In genomic region chr9:113427629-113428028, GRCh38 we compare ENCODE assay signal across 28 cellular contexts. TPM values are rescaled to one million over a fixed set of nuclear protein-coding genes. Genes with fewer than 3 reads are reported as not detected.
DNase-seq lines count a peak whose midpoint lies in the region; ATAC-seq, FAIRE-seq and TF ChIP-seq lines count a peak whose summit lies in the region.
"Had no signal": no experiment of that assay in that cellular context is flagged by ENCODE, and none has a peak within 500 bp of the region (broad histone marks: within the 10 kb centered on the region; RNA-seq: fewer than 3 reads in every experiment).

No MANE protein-coding gene starts in this region.

- H3K27me3 ChIP-seq in bronchial epithelial cell (ENCODE audit: control insufficient read depth, insufficient read depth, low read length) (no peaks in the 10 kb centered on the region), pancreas (no peaks in the 10 kb centered on the region)
- H3K27me3 ChIP-seq: spleen had no signal

- ATAC-seq in GM21576 (IDR thresholded peaks at IDR 0.05; ENCODE audit: unreplicated experiment) (no peak), pancreas (no peak)
- ATAC-seq: GM23338; Panc1; stimulated activated naive CD8-positive, alpha-beta T cell treated with anti-CD3 and anti-CD28 coated beads, Interleukin-15, Interleukin-2, amounts not matched to agents 100 U/mL and 50 U/mL, for 24 hours; T-cell had no signal

- H3K27ac ChIP-seq in pancreas = no peak overlapping the region
- H3K27ac ChIP-seq: SJCRH30, tibial artery had no signal

- intact Hi-C loops in pancreas (cut with DNase I) = no loop called here

- no peaks in the 10 kb centered on the region for H3K36me3 ChIP-seq in bronchial epithelial cell (ENCODE audit: control insufficient read depth, insufficient read depth, low read length)
- no peaks in the 10 kb centered on the region for H3K36me3 ChIP-seq in pancreas
- H3K36me3 ChIP-seq: SJCRH30, spleen, tibial artery had no signal

- H3K9me3 ChIP-seq in pancreas = no peaks in the 10 kb centered on the region
- H3K9me3 ChIP-seq: SJCRH30, spleen, tibial artery had no signal

- 89 to 98% methylated on average over 2 of the region's 2 CpGs for WGBS in pancreas, 2 donors

- no peak for FAIRE-seq in bronchial epithelial cell (lab: Jason Lieb, UNC)
- no peak for FAIRE-seq in pancreas (lab: Jason Lieb, UNC)
- FAIRE-seq: GM19239 had no signal

- no peak for TF ChIP-seq CTCF in bronchial epithelial cell (IDR thresholded peaks at IDR 0.05; ENCODE audit: insufficient read depth, low read length, severe bottlenecking)
- no peak for TF ChIP-seq CTCF in pancreas (IDR thresholded peaks at IDR 0.05)

- DNase-seq in ELR (ENCODE audit: low read depth) = peak; percentile 48
- DNase-seq in M059J (ENCODE audit: low read depth) = peak; percentile 31
- DNase-seq in bronchial epithelial cell (ENCODE audit: low read depth) = peak; percentile 61
- DNase-seq in iris pigment epithelial cell (ENCODE audit: low read depth) = peak; percentile 76
- no peak for DNase-seq in activated CD4-positive, alpha-beta T cell treated with anti-CD3 and anti-CD28 coated beads, Interleukin-2, amount 50 U/mL, for 1 hour
- DNase-seq in stimulated activated CD4-positive, alpha-beta T cell treated with anti-CD3 and anti-CD28 coated beads, Interleukin-4, amount 100 ng/mL, for 4 hours = no peak
- no peak for DNase-seq in pancreas
- DNase-seq: activated CD4-positive, alpha-beta T cell treated with anti-CD3 and anti-CD28 coated beads for 4 hours; activated naive CD4-positive, alpha-beta T cell treated with anti-CD3 and anti-CD28 coated beads, Interleukin-2, amount 50 U/mL, for 16 hours; AML-193; aorta; DMS53; kidney glomerular epithelial cell; NCI-H1092; NCI-H1930; NCI-H82; retina; SJCRH30; spleen; stimulated activated CD4-positive, alpha-beta T cell treated with anti-CD3 and anti-CD28 coated beads, Interleukin-4, amount 100 ng/mL, for 1 hour; stimulated activated naive CD8-positive, alpha-beta T cell treated with anti-CD3 and anti-CD28 coated beads, Interleukin-15, Interleukin-2, amounts not matched to agents 100 U/mL and 50 U/mL, for 24 hours; T-cell; tibial artery had no signal

- H3K4me1 ChIP-seq in pancreas = no peaks in the 10 kb centered on the region
- H3K4me1 ChIP-seq: SJCRH30, spleen, tibial artery had no signal

- H3K4me3 ChIP-seq in bronchial epithelial cell (ENCODE audit: low read depth, low read length) = no peak overlapping the region
- no peak overlapping the region for H3K4me3 ChIP-seq in pancreas
- H3K4me3 ChIP-seq: GM23338, SJCRH30, spleen, tibial artery had no signal

RNA-seq across cellular contexts. Expression of gene C9orf43, which starts 17.1 kb away (rescaled TPM):
- total RNA-seq in M059J (2014; rRNA removed; shearing (Covaris generic)) = 0.05 and 1.1 TPM in 2 replicates
- total RNA-seq in bronchial epithelial cell (0.13 and 0.53 TPM in 2 replicates), pancreas (under 1 TPM; 0.18 to 0.55 (median 0.42) TPM)
- polyA plus RNA-seq in pancreas = 1 to 10 TPM in 1 of 2 donors, under 1 TPM in 1; 0.68 to 1.5 TPM
- polyA plus RNA-seq: aorta, IgD-negative memory B cell had no signal

RNA-seq across cellular contexts. Expression of gene POLE3, which starts 17.2 kb away (rescaled TPM):
- 144 and 155 TPM in 2 replicates for total RNA-seq in M059J (2014; rRNA removed; shearing (Covaris generic))
- total RNA-seq in bronchial epithelial cell = 41.0 and 46.6 TPM in 2 replicates
- 10 to 100 TPM in 5 of 6 donors, 1 to 10 TPM in 1; 8.7 to 19.1 (median 14.0) TPM for total RNA-seq in pancreas
- 10 to 100 TPM in 1 of 2 donors, 1 to 10 TPM in 1; 9.1 to 14.3 TPM for polyA plus RNA-seq in pancreas

RNA-seq across cellular contexts. Expression of gene ALAD, which starts 26.5 kb away (rescaled TPM):
- 8.2 and 11.2 TPM in 2 replicates for total RNA-seq in M059J (2014; rRNA removed; shearing (Covaris generic))
- total RNA-seq in bronchial epithelial cell = 3.2 and 3.7 TPM in 2 replicates
- total RNA-seq in pancreas = 10 to 100 TPM; 35.7 to 60.3 (median 43.8) TPM
- polyA plus RNA-seq in pancreas = 10 to 100 TPM; 43.3 to 46.5 TPM

RNA-seq across cellular contexts. Expression of gene RGS3, which starts 35.9 kb away (rescaled TPM):
- total RNA-seq in M059J (2014; rRNA removed; shearing (Covaris generic)) = 84.9 and 137 TPM in 2 replicates
- 22.1 and 36.2 TPM in 2 replicates for total RNA-seq in bronchial epithelial cell
- total RNA-seq in pancreas = 10 to 100 TPM; 18.3 to 44.0 (median 28.7) TPM
- polyA plus RNA-seq in pancreas = 10 to 100 TPM; 31.6 to 55.3 TPM

RNA-seq across cellular contexts. Expression of gene HDHD3, which starts 50.8 kb away (rescaled TPM):
- total RNA-seq in M059J (2014; rRNA removed; shearing (Covaris generic)) = 5.1 and 8.1 TPM in 2 replicates
- total RNA-seq in bronchial epithelial cell (14.5 and 18.2 TPM in 2 replicates), pancreas (10 to 100 TPM; 18.8 to 44.0 (median 26.3) TPM)
- polyA plus RNA-seq in pancreas = 10 to 100 TPM; 76.0 to 80.6 TPM

Comparison
In these comparisons a context has a peak if more than half of its experiments do, and no peak if none do; other contexts are left out.
1. DNase-seq: peak in ELR (single experiment), M059J (single experiment), bronchial epithelial cell (single experiment) and iris pigment epithelial cell (single experiment); none in activated CD4-positive, alpha-beta T cell treated with anti-CD3 and anti-CD28 coated beads, Interleukin-2, amount 50 U/mL, for 1 hour (single experiment), stimulated activated CD4-positive, alpha-beta T cell treated with anti-CD3 and anti-CD28 coated beads, Interleukin-4, amount 100 ng/mL, for 4 hours (0 of 2) and pancreas (0 of 6).